ENCODE assay signal across 11 cellular contexts in genomic region chr21:43716376-43717165, GRCh38. TPM values are rescaled to one million over a fixed set of nuclear protein-coding genes. Genes with fewer than 3 reads are reported as not detected.
DNase-seq lines count a peak whose midpoint lies in the region; ATAC-seq and TF ChIP-seq lines count a peak whose summit lies in the region.
"Had no signal": no experiment of that assay in that cellular context is flagged by ENCODE, and none has a peak within 500 bp of the region (broad histone marks: within the 10 kb centered on the region; RNA-seq: fewer than 3 reads in every experiment).

No MANE protein-coding gene starts in this region.

- H3K4me3 Mint-ChIP-seq in natural killer cell, result no peak overlapping the region

- DNase-seq in OCI-LY7 (ENCODE audit: low spot score), result peak; percentile 86
- DNase-seq in osteoblast (ENCODE audit: insufficient read length, low spot score, missing footprints), result peak; percentile 66
- DNase-seq in NCI-H774 (lab: John Stamatoyannopoulos, UW), result no peak
- DNase-seq in GF-D8 (lab: John Stamatoyannopoulos, UW), result no peak
- no peak for DNase-seq in natural killer cell
- DNase-seq in mammary epithelial cell, result no peak
- DNase-seq: activated CD4-positive, alpha-beta T cell treated with anti-CD3 and anti-CD28 coated beads, Interleukin-2, amount 10 ng/mL, durations not matched to agents 24 days and 14 days; foreskin melanocyte; NCI-H526 treated with DMSO at 0.1 percent for 48 hours had no signal

- H3K27me3 Mint-ChIP-seq in natural killer cell (ENCODE audit: low read depth in 2 of 2), result peaks cover 0 to 5% of the 10 kb centered on the region in 2 donors

- H3K27ac Mint-ChIP-seq in natural killer cell, result no peak overlapping the region

- H4K20me1 ChIP-seq in OCI-LY7 (ENCODE audit: insufficient read depth, low read length) (peaks cover 9% of the 10 kb centered on the region; the same call in 1 of the 2 replicates), osteoblast (ENCODE audit: insufficient read depth, low read length) (peaks cover 18% of the 10 kb centered on the region), mammary epithelial cell (ENCODE audit: insufficient read depth, low read length) (no peaks in the 10 kb centered on the region)

- dilution Hi-C loops in mammary epithelial cell (cut with HindIII; ENCODE audit: low sequenced_read_pairs), result no loop called here

- no peak overlapping the region for H3K9ac ChIP-seq in mammary epithelial cell (ENCODE audit: insufficient read depth, low read length)

- in situ Hi-C loops in mammary epithelial cell (cut with MboI; ENCODE audit: low sequenced_read_pairs in 2 of 2), result loop anchor here in 1 of 2 donors (25.0 kb wide), 1 partner anchor 829 kb away; the partner anchor contains the start of genes NDUFV3 and WDR4

- peak overlapping the region; percentile 54 for H3K4me2 ChIP-seq in OCI-LY7 (ENCODE audit: low read length)
- no peak overlapping the region for H3K4me2 ChIP-seq in osteoblast (ENCODE audit: insufficient read depth, low read length)
- H3K4me2 ChIP-seq in mammary epithelial cell (ENCODE audit: insufficient read depth, low read depth, low read length), result no peak overlapping the region

- H3K9me3 ChIP-seq in OCI-LY7 (ENCODE audit: low read length), result no peaks in the 10 kb centered on the region
- H3K9me3 ChIP-seq in osteoblast (ENCODE audit: low read depth, low read length), result no peaks in the 10 kb centered on the region
- H3K9me3 ChIP-seq in mammary epithelial cell (replicated peaks; ENCODE audit: insufficient read depth, low read length), result no peaks in the 10 kb centered on the region

- H3K27ac ChIP-seq in OCI-LY7 (ENCODE audit: low read depth, low read length, poor library complexity, severe bottlenecking) (peak overlapping the region; percentile 9), osteoblast (ENCODE audit: low read depth, low read length) (no peak overlapping the region), mammary epithelial cell (ENCODE audit: insufficient read depth, low read depth, low read length) (no peak overlapping the region)

- BruUV-seq in OCI-LY7 (replicated peaks; lab: Mats Ljungman, UMichigan), result no TSS peak
- BruUV-seq in mammary epithelial cell (replicated peaks; lab: Mats Ljungman, UMichigan), result no TSS peak

- peaks cover 15 to 28% of the 10 kb centered on the region in 2 donors for H3K4me1 Mint-ChIP-seq in natural killer cell

- 80% methylated on average over 12 of the region's 12 CpGs for WGBS in mammary epithelial cell (ENCODE audit: low coverage, missing lambda C conversion rate)

- CTCF ChIA-PET in OCI-LY7 (lab: Charles Lee; ENCODE audit: unreplicated experiment) (no interaction called here), mammary epithelial cell (lab: Charles Lee; ENCODE audit: low non-redundant PET) (interaction anchor here (0.6 kb wide), 1 partner anchor 11 kb away, joined by 3 read pairs; no protein-coding TSS in a partner anchor)

- H2AFZ ChIP-seq in OCI-LY7 (ENCODE audit: low read length) (no peak overlapping the region), osteoblast (ENCODE audit: low read length) (no peak overlapping the region), mammary epithelial cell (ENCODE audit: low read depth, low read length) (no peak overlapping the region)

- H3K36me3 ChIP-seq in OCI-LY7 (ENCODE audit: insufficient read depth, low read length) (no peaks in the 10 kb centered on the region), osteoblast (ENCODE audit: insufficient read depth, low read length) (peaks cover 3% of the 10 kb centered on the region), mammary epithelial cell (ENCODE audit: insufficient read depth, low read length) (no peaks in the 10 kb centered on the region)

- ATAC-seq in GM18505 (IDR thresholded peaks at IDR 0.05; ENCODE audit: unreplicated experiment) (peak; percentile 30), HG02571 (IDR thresholded peaks at IDR 0.05; ENCODE audit: unreplicated experiment) (peak; percentile 40), natural killer cell (no peak)

- peak overlapping the region; percentile 0 for H3K4me3 ChIP-seq in OCI-LY7 (ENCODE audit: low read depth, low read length, poor library complexity, severe bottlenecking)
- H3K4me3 ChIP-seq in osteoblast (ENCODE audit: insufficient read depth, low read length), result no peak overlapping the region
- H3K4me3 ChIP-seq in mammary epithelial cell (replicated peaks in 1 of 3; ENCODE audit: insufficient read depth in 1 of 3, low read depth in 2 of 3, low read length in 3 of 3), result no peak overlapping the region

- TF ChIP-seq POLR2A in GM18505 (IDR thresholded peaks at IDR 0.05; ENCODE audit: borderline replicate concordance, extremely low read depth, insufficient read depth, insufficient read length), result no peak

- TF ChIP-seq CTCF in OCI-LY7 (conservative IDR thresholded peaks at IDR 0.05; ENCODE audit: low read length), result no peak
- TF ChIP-seq CTCF in osteoblast (IDR thresholded peaks at IDR 0.05; ENCODE audit: extremely low read depth, low read depth, low read length), result no peak
- no peak for TF ChIP-seq CTCF in natural killer cell (IDR thresholded peaks at IDR 0.05)
- no peak for TF ChIP-seq CTCF in mammary epithelial cell (conservative IDR thresholded peaks at IDR 0.05 in 1 of 2, IDR thresholded peaks at IDR 0.05 in 1 of 2; ENCODE audit: extremely low read depth in 1 of 2, insufficient read depth in 1 of 2, low read depth in 1 of 2, low read length in 2 of 2)

- no peaks in the 10 kb centered on the region for H3K9me3 Mint-ChIP-seq in natural killer cell
- H3K9me3 Mint-ChIP-seq: activated CD4-positive, alpha-beta T cell treated with anti-CD3 and anti-CD28 coated beads, Interleukin-2, amount 10 ng/mL, durations not matched to agents 24 days and 14 days had no signal

- intact Hi-C loops in OCI-LY7 (cut with micrococcal nuclease; ENCODE audit: unreplicated experiment) (loop anchor here (5.0 to 10.0 kb wide), 3 partner anchors 54 to 392 kb away; partner anchors contain the start of gene CSTB), natural killer cell (cut with micrococcal nuclease) (no loop called here), mammary epithelial cell (cut with micrococcal nuclease) (no loop called here)

- H3K27me3 ChIP-seq in osteoblast (ENCODE audit: insufficient read depth, low read length) (no peaks in the 10 kb centered on the region), mammary epithelial cell (ENCODE audit: insufficient read depth, low read length) (no peaks in the 10 kb centered on the region)

- POLR2A ChIA-PET in OCI-LY7 (lab: Charles Lee), result interaction anchor here (0.6 to 0.7 kb wide), 3 partner anchors 16 to 737 kb away, joined by 3 read pairs; no protein-coding TSS in a partner anchor

- no peaks in the 10 kb centered on the region for H3K9me2 ChIP-seq in OCI-LY7 (ENCODE audit: insufficient read depth, low read length)

- no peaks in the 10 kb centered on the region; the same call in 1 of the 2 replicates for H3K79me2 ChIP-seq in OCI-LY7 (ENCODE audit: insufficient read depth, low read depth, low read length)
- H3K79me2 ChIP-seq in osteoblast (ENCODE audit: insufficient read depth, low read length), result peaks cover 25% of the 10 kb centered on the region
- peaks cover 25% of the 10 kb centered on the region for H3K79me2 ChIP-seq in mammary epithelial cell (ENCODE audit: insufficient read depth, low read length)

- H3K4me1 ChIP-seq in OCI-LY7 (ENCODE audit: insufficient read depth, low read length, poor library complexity, severe bottlenecking) (peaks cover 44% of the 10 kb centered on the region), osteoblast (ENCODE audit: insufficient read depth, low read length) (peaks cover 34% of the 10 kb centered on the region), mammary epithelial cell (ENCODE audit: insufficient read depth, low read length) (peaks cover 37% of the 10 kb centered on the region)

- H3K36me3 Mint-ChIP-seq in natural killer cell, result no peaks in the 10 kb centered on the region

RNA-seq across cellular contexts. Expression of gene PDXK, which starts 2.4 kb away (rescaled TPM):
- 32.8 and 37.5 TPM in 2 replicates for total RNA-seq in OCI-LY7 (2014; rRNA removed; shearing (Covaris generic))
- total RNA-seq in OCI-LY7 (2022) (67.0 and 80.2 TPM in 2 replicates), osteoblast (88.4 and 89.4 TPM in 2 replicates), natural killer cell (10 to 100 TPM; 73.8 to 77.0 (median 74.6) TPM), mammary epithelial cell (100 to 1,000 TPM in 1 of 2 donors, 10 to 100 TPM in 1; 51.5 to 152 TPM)
- polyA plus RNA-seq in mammary epithelial cell, result 217 TPM
- 129 TPM for polyA minus RNA-seq in mammary epithelial cell

RNA-seq across cellular contexts. Expression of gene RRP1B, which starts 57.2 kb away (rescaled TPM):
- 53.4 and 58.6 TPM in 2 replicates for total RNA-seq in OCI-LY7 (2014; rRNA removed; shearing (Covaris generic))
- total RNA-seq in OCI-LY7 (2022) (67.6 and 74.5 TPM in 2 replicates), osteoblast (17.4 TPM in 2 replicates), natural killer cell (10 to 100 TPM; 18.1 to 28.4 (median 25.0) TPM), mammary epithelial cell (10 to 100 TPM; 26.7 to 36.6 TPM)
- polyA plus RNA-seq in mammary epithelial cell, result 21.4 TPM
- 41.7 TPM for polyA minus RNA-seq in mammary epithelial cell

RNA-seq across cellular contexts. Expression of gene HSF2BP, which starts 57.3 kb away (rescaled TPM):
- total RNA-seq in OCI-LY7 (2014; rRNA removed; shearing (Covaris generic)), result 3.5 and 6.8 TPM in 2 replicates
- total RNA-seq in OCI-LY7 (2022), result 5.0 and 5.1 TPM in 2 replicates
- total RNA-seq in osteoblast, result 1.8 and 2.1 TPM in 2 replicates
- under 1 TPM in 2 of 3 donors, not detected in 1; 0.33 to 0.39 TPM for total RNA-seq in natural killer cell
- total RNA-seq in mammary epithelial cell, result 1 to 10 TPM; 4.0 to 4.2 TPM
- 3.0 TPM for polyA plus RNA-seq in mammary epithelial cell
- 1.4 TPM for polyA minus RNA-seq in mammary epithelial cell

RNA-seq across cellular contexts. Expression of gene CSTB, which starts 59.5 kb away (rescaled TPM):
- total RNA-seq in OCI-LY7 (2014; rRNA removed; shearing (Covaris generic)), result 12.5 and 15.6 TPM in 2 replicates
- total RNA-seq in OCI-LY7 (2022) (26.7 and 33.3 TPM in 2 replicates), osteoblast (14.8 and 18.3 TPM in 2 replicates), natural killer cell (10 to 100 TPM; 18.5 to 23.1 (median 22.7) TPM), mammary epithelial cell (10 to 100 TPM; 10.7 to 78.9 TPM)
- 148 TPM for polyA plus RNA-seq in mammary epithelial cell
- 31.7 TPM for polyA minus RNA-seq in mammary epithelial cell

Comparison
In these comparisons a context has a peak if more than half of its experiments do, and no peak if none do; other contexts are left out.
1. ATAC-seq: peak in GM18505 (single experiment) and HG02571 (single experiment); none in natural killer cell (0 of 3).
2. DNase-seq: peak in OCI-LY7 (single experiment) and osteoblast (single experiment); none in NCI-H774 (single experiment), GF-D8 (single experiment), natural killer cell (single experiment) and mammary epithelial cell (single experiment).